Comparison of ENCODE assay signal across 10 cellular contexts in genomic region chr14:74454397-74454796, GRCh38. TPM values are rescaled to one million over a fixed set of nuclear protein-coding genes. Genes with fewer than 3 reads are reported as not detected.
"Had no signal": no experiment of that assay in that cellular context is flagged by ENCODE, and none has a peak within 500 bp of the region (broad histone marks: within the 10 kb centered on the region; RNA-seq: fewer than 3 reads in every experiment).

No MANE protein-coding gene starts in this region.

RNA-seq across cellular contexts. Expression of gene SYNDIG1L, which starts 28.4 kb away (rescaled TPM):
- total RNA-seq: activated CD4-positive, alpha-beta T cell treated with anti-CD3 and anti-CD28 coated beads, Interleukin-2, amount 10 ng/mL, durations not matched to agents 24 days and 14 days; activated CD8-positive, alpha-beta memory T cell treated with anti-CD3 and anti-CD28 coated beads for 36 hours; activated CD8-positive, alpha-beta T cell treated with anti-CD3 and anti-CD28 coated beads for 36 hours; activated naive CD8-positive, alpha-beta T cell treated with anti-CD3 and anti-CD28 coated beads for 36 hours; activated T-cell treated with anti-CD3 and anti-CD28 coated beads, Interleukin-2, amount 50 U/mL, for 72 hours; activated T-helper 17 cell treated with anti-CD3 and anti-CD28 coated beads, Interleukin-2, amount 50 U/mL, for 72 hours; MCF 10A; OCI-LY7; SJSA1 had no signal
- polyA plus RNA-seq: SK-N-SH had no signal
